In genomic region chr3:152202976-152203626, GRCh38 we compare ENCODE assay signal across 8 cellular contexts.
DNase-seq lines count a peak whose midpoint lies in the region; ATAC-seq lines count a peak whose summit lies in the region.

No MANE protein-coding gene starts in this region.

- H3K36me3 Mint-ChIP-seq in activated T-helper 2 cell treated with anti-CD3 and anti-CD28 coated beads, Interferon-gamma antibody, Interleukin-2, Interleukin-4, amounts not matched to agents 10 μg/mL and 5 μg/mL and 100 μg/mL, durations not matched to agents 14 hours and 24 hours and 36 hours (ENCODE audit: low read depth) = peaks cover 14% of the 10 kb centered on the region
- no peaks in the 10 kb centered on the region for H3K36me3 Mint-ChIP-seq in naive thymus-derived CD8-positive, alpha-beta T cell

- intact Hi-C loops in activated T-helper 2 cell treated with anti-CD3 and anti-CD28 coated beads, Interferon-gamma antibody, Interleukin-2, Interleukin-4, amounts not matched to agents 10 μg/mL and 5 μg/mL and 100 μg/mL, durations not matched to agents 14 hours and 24 hours and 36 hours (cut with micrococcal nuclease) = loop anchor here (10.0 kb wide), 2 partner anchors 492 to 1438 kb away; partner anchors contain the start of gene SIAH2

- ATAC-seq in GM18502 (IDR thresholded peaks at IDR 0.05; ENCODE audit: poor library complexity, unreplicated experiment) = peak; percentile 34
- peak; percentile 32 for ATAC-seq in HG03108 (IDR thresholded peaks at IDR 0.05; ENCODE audit: unreplicated experiment)
- ATAC-seq in naive thymus-derived CD8-positive, alpha-beta T cell = no peak
- ATAC-seq in GM21526 (IDR thresholded peaks at IDR 0.05; ENCODE audit: low FRiP score, unreplicated experiment) = no peak

- H3K4me3 Mint-ChIP-seq in activated T-helper 2 cell treated with anti-CD3 and anti-CD28 coated beads, Interferon-gamma antibody, Interleukin-2, Interleukin-4, amounts not matched to agents 10 μg/mL and 5 μg/mL and 100 μg/mL, durations not matched to agents 14 hours and 24 hours and 36 hours (ENCODE audit: low read depth) = peak overlapping the region; percentile 86
- H3K4me3 Mint-ChIP-seq in naive thymus-derived CD8-positive, alpha-beta T cell = peak overlapping the region; percentile 67 to 96 (median 84)

- H3K9me3 Mint-ChIP-seq in activated T-helper 2 cell treated with anti-CD3 and anti-CD28 coated beads, Interferon-gamma antibody, Interleukin-2, Interleukin-4, amounts not matched to agents 10 μg/mL and 5 μg/mL and 100 μg/mL, durations not matched to agents 14 hours and 24 hours and 36 hours = peaks cover 5% of the 10 kb centered on the region
- no peaks in the 10 kb centered on the region for H3K9me3 Mint-ChIP-seq in naive thymus-derived CD8-positive, alpha-beta T cell

- no peaks in the 10 kb centered on the region for H3K27me3 Mint-ChIP-seq in activated T-helper 2 cell treated with anti-CD3 and anti-CD28 coated beads, Interferon-gamma antibody, Interleukin-2, Interleukin-4, amounts not matched to agents 10 μg/mL and 5 μg/mL and 100 μg/mL, durations not matched to agents 14 hours and 24 hours and 36 hours (ENCODE audit: low read depth)
- H3K27me3 Mint-ChIP-seq in naive thymus-derived CD8-positive, alpha-beta T cell = no peaks in the 10 kb centered on the region

- H3K27ac Mint-ChIP-seq in activated T-helper 2 cell treated with anti-CD3 and anti-CD28 coated beads, Interferon-gamma antibody, Interleukin-2, Interleukin-4, amounts not matched to agents 10 μg/mL and 5 μg/mL and 100 μg/mL, durations not matched to agents 14 hours and 24 hours and 36 hours = peak overlapping the region; percentile 89
- H3K27ac Mint-ChIP-seq in naive thymus-derived CD8-positive, alpha-beta T cell = peak overlapping the region; percentile 68 to 99 (median 94)

- no peak for DNase-seq in activated T-helper 2 cell treated with anti-CD3 and anti-CD28 coated beads, Interferon-gamma antibody, Interleukin-2, Interleukin-4, amounts not matched to agents 10 μg/mL and 5 μg/mL and 100 μg/mL, durations not matched to agents 14 hours and 24 hours and 36 hours (ENCODE audit: low spot score)
- no peak for DNase-seq in naive thymus-derived CD8-positive, alpha-beta T cell
- no peak for DNase-seq in NCI-H446 treated with DMSO at 0.1 percent for 48 hours (lab: John Stamatoyannopoulos, UW)
- no peak for DNase-seq in DMS 273 treated with DMSO at 0.1 percent for 48 hours (lab: John Stamatoyannopoulos, UW)
- no peak for DNase-seq in NOMO-1 (lab: John Stamatoyannopoulos, UW; ENCODE audit: unreplicated experiment in 2 of 2)

- POLR2A ChIA-PET in naive thymus-derived CD8-positive, alpha-beta T cell (lab: Charles Lee) = interaction anchor here (0.6 to 4.1 kb wide), 12 partner anchors 10 to 66 kb away, joined by 3 to 22 read pairs (median 7); partner anchors contain the start of gene MBNL1

- peaks cover 72% of the 10 kb centered on the region for H3K4me1 Mint-ChIP-seq in activated T-helper 2 cell treated with anti-CD3 and anti-CD28 coated beads, Interferon-gamma antibody, Interleukin-2, Interleukin-4, amounts not matched to agents 10 μg/mL and 5 μg/mL and 100 μg/mL, durations not matched to agents 14 hours and 24 hours and 36 hours (ENCODE audit: low read depth)
- H3K4me1 Mint-ChIP-seq in naive thymus-derived CD8-positive, alpha-beta T cell = peaks cover 26 to 86% (median 67%) of the 10 kb centered on the region in 4 donors

Comparison
In these comparisons a context has a peak if more than half of its experiments do, and no peak if none do; other contexts are left out.
1. ATAC-seq: peak in GM18502 (single experiment) and HG03108 (single experiment); none in naive thymus-derived CD8-positive, alpha-beta T cell (0 of 2) and GM21526 (single experiment).